Comparison of ENCODE assay signal across 21 cellular contexts in the genomic region with DNA sequence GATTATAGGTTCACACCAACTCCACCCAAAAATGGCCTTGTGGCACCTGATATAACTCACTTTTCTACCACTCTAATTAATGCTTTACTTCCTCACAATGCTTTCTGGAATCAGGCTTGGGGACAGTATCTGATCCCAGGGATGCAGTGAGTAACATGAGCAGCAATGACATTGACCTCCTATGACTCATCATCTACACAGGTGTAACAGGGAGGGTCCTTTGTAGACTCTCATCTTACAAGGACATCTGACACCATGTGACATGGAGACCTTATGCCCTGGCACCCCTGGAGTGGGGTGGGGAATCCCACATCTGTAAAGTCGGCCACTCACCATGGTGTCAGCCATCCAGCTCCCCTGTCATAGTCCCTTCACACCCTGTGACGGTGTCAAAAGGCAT.
"Had no signal": no experiment of that assay in that cellular context is flagged by ENCODE, and none has a peak within 500 bp of the region (broad histone marks: within the 10 kb centered on the region; RNA-seq: fewer than 3 reads in every experiment).

No MANE protein-coding gene starts in this region.

- H3K9me3 Mint-ChIP-seq: activated naive CD8-positive, alpha-beta T cell treated with anti-CD3 and anti-CD28 coated beads for 36 hours; mesothelial cell of epicardium; nephron had no signal

- H3K36me3 ChIP-seq: tibial artery had no signal

- H3K9me3 ChIP-seq: body of pancreas, tibial artery had no signal

- H3K4me3 ChIP-seq: body of pancreas, lung, tibial artery had no signal

- H3K4me3 Mint-ChIP-seq: activated CD4-positive, alpha-beta memory T cell treated with anti-CD3 and anti-CD28 coated beads, Interleukin-2, amount 10 ng/mL, durations not matched to agents 7 days and 5 days; activated CD8-positive, alpha-beta memory T cell treated with anti-CD3 and anti-CD28 coated beads, Interleukin-2, amount 10 ng/mL, durations not matched to agents 7 days and 5 days; activated naive CD8-positive, alpha-beta T cell treated with anti-CD3 and anti-CD28 coated beads for 36 hours; activated T-helper 17 cell treated with anti-CD3 and anti-CD28 coated beads, Interleukin-2, amount 50 U/mL, for 72 hours; mesothelial cell of epicardium; nephron had no signal

- ATAC-seq: activated CD8-positive, alpha-beta memory T cell treated with anti-CD3 and anti-CD28 coated beads, Interleukin-2, amount 10 ng/mL, durations not matched to agents 7 days and 5 days; activated T-helper 17 cell treated with anti-CD3 and anti-CD28 coated beads, Interleukin-2, amount 50 U/mL, for 72 hours; body of pancreas; left lobe of liver had no signal

- H3K4me1 ChIP-seq: body of pancreas had no signal

- H3K27me3 Mint-ChIP-seq: activated CD4-positive, alpha-beta memory T cell treated with anti-CD3 and anti-CD28 coated beads, Interleukin-2, amount 10 ng/mL, durations not matched to agents 7 days and 5 days; activated CD8-positive, alpha-beta memory T cell treated with anti-CD3 and anti-CD28 coated beads, Interleukin-2, amount 10 ng/mL, durations not matched to agents 7 days and 5 days had no signal

- H3K36me3 Mint-ChIP-seq: activated CD8-positive, alpha-beta memory T cell treated with anti-CD3 and anti-CD28 coated beads, Interleukin-2, amount 10 ng/mL, durations not matched to agents 7 days and 5 days; activated naive CD8-positive, alpha-beta T cell treated with anti-CD3 and anti-CD28 coated beads for 36 hours; mesothelial cell of epicardium had no signal

- DNase-seq: activated CD4-positive, alpha-beta memory T cell treated with anti-CD3 and anti-CD28 coated beads, Interleukin-2, amount 10 ng/mL, durations not matched to agents 7 days and 5 days; activated CD4-positive, alpha-beta T cell treated with anti-CD3 and anti-CD28 coated beads for 48 hours; activated CD4-positive, CD25-positive, alpha-beta regulatory T cell; activated CD8-positive, alpha-beta memory T cell treated with anti-CD3 and anti-CD28 coated beads, Interleukin-2, amount 10 ng/mL, durations not matched to agents 7 days and 5 days; activated naive CD4-positive, alpha-beta T cell; activated naive CD8-positive, alpha-beta T cell treated with anti-CD3 and anti-CD28 coated beads for 36 hours; amygdala; body of pancreas; dermis blood vessel endothelial cell; posterior cingulate gyrus; stimulated activated CD4-positive, alpha-beta T cell treated with anti-CD3 and anti-CD28 coated beads, Interleukin-12 subunit alpha, Interleukin-12 subunit beta, amount 100 ng/mL, for 4 hours; stimulated activated CD4-positive, alpha-beta T cell treated with anti-CD3 and anti-CD28 coated beads, Interleukin-1b, Interleukin-23, amount 100 ng/mL, for 48 hours; stimulated activated CD8-positive, alpha-beta memory T cell treated with anti-CD3 and anti-CD28 coated beads, Interleukin-4, amount 100 ng/mL, for 48 hours; stimulated activated naive CD4-positive, alpha-beta T cell treated with Interleukin-2 at 50 U/mL for 16 hours; T1000; tibial artery had no signal

- H3K27me3 ChIP-seq: body of pancreas, tibial artery had no signal

- H3K27ac Mint-ChIP-seq: activated CD4-positive, alpha-beta memory T cell treated with anti-CD3 and anti-CD28 coated beads, Interleukin-2, amount 10 ng/mL, durations not matched to agents 7 days and 5 days; activated CD8-positive, alpha-beta memory T cell treated with anti-CD3 and anti-CD28 coated beads, Interleukin-2, amount 10 ng/mL, durations not matched to agents 7 days and 5 days; activated naive CD8-positive, alpha-beta T cell treated with anti-CD3 and anti-CD28 coated beads for 36 hours; activated T-helper 17 cell treated with anti-CD3 and anti-CD28 coated beads, Interleukin-2, amount 50 U/mL, for 72 hours; mesothelial cell of epicardium; nephron had no signal

- H3K27ac ChIP-seq: body of pancreas, tibial artery had no signal

- H3K4me1 Mint-ChIP-seq: activated CD4-positive, alpha-beta memory T cell treated with anti-CD3 and anti-CD28 coated beads, Interleukin-2, amount 10 ng/mL, durations not matched to agents 7 days and 5 days; activated CD8-positive, alpha-beta memory T cell treated with anti-CD3 and anti-CD28 coated beads, Interleukin-2, amount 10 ng/mL, durations not matched to agents 7 days and 5 days; activated naive CD8-positive, alpha-beta T cell treated with anti-CD3 and anti-CD28 coated beads for 36 hours; activated T-helper 17 cell treated with anti-CD3 and anti-CD28 coated beads, Interleukin-2, amount 50 U/mL, for 72 hours had no signal
